ENCODE assay signal across 10 cellular contexts in the genomic region with DNA sequence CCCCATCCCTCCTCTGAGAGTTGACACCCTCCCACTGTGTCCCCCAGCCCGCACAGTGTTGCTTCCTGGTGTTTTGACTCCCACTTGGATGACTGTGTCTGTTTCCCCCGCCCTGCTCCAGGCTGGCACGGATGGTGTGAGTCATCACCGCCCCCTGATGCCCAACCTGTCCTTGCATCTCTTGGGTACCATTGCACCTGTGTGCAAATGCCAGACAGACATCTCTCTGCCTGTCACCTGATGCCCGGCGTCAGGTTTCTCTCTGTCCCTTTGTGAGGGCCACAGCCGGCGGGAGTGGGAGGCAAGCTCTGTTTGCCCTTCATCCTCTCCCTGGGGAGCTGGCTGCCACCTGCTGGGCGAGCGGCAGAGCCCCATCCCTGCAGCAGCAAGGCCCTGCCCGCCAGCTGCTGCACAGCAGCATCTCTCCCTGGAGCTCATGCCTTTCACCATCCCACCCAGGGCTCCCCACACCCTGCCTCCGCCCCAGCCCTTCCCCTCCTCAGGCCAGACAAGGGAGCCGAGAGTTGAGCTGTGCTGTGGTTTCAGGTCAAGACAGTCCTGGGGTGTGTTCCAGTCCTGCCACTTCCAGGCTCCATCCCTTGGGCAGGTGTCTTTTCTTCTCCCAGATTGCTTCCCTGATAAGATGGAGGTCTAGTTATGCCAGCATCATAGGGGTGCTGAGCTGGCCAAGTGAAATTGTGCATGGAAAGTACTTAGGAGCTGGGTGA. TPM values are rescaled to one million over a fixed set of nuclear protein-coding genes. Genes with fewer than 3 reads are reported as not detected.
DNase-seq lines count a peak whose midpoint lies in the region; ATAC-seq, FAIRE-seq and TF ChIP-seq lines count a peak whose summit lies in the region.
"Had no signal": no experiment of that assay in that cellular context is flagged by ENCODE, and none has a peak within 500 bp of the region (broad histone marks: within the 10 kb centered on the region; RNA-seq: fewer than 3 reads in every experiment).

No MANE protein-coding gene starts in this region.

- peak overlapping the region; percentile 50 for H3K27ac Mint-ChIP-seq in stimulated activated effector memory CD8-positive, alpha-beta T cell treated with anti-CD3 and anti-CD28 coated beads, Interleukin-12 subunit alpha, Interleukin-12 subunit beta, amount 100 ng/mL, for 72 hours
- no peak overlapping the region for H3K27ac Mint-ChIP-seq in natural killer cell

- H3K27me3 Mint-ChIP-seq in natural killer cell (ENCODE audit: low read depth in 2 of 2) = no peaks in the 10 kb centered on the region

- intact Hi-C loops in natural killer cell (cut with micrococcal nuclease) = no loop called here
- intact Hi-C loops in ascending aorta (cut with DNase I) = no loop called here

- ATAC-seq in stimulated activated effector memory CD8-positive, alpha-beta T cell treated with anti-CD3 and anti-CD28 coated beads, Interleukin-12 subunit alpha, Interleukin-12 subunit beta, amount 100 ng/mL, for 72 hours = peak; percentile 28
- ATAC-seq in HG02938 (IDR thresholded peaks at IDR 0.05; ENCODE audit: unreplicated experiment) (no peak), natural killer cell (no peak)

- H3K4me1 ChIP-seq in ascending aorta = no peaks in the 10 kb centered on the region

- H3K4me3 ChIP-seq in bronchial epithelial cell (ENCODE audit: low read depth, low read length) (no peak overlapping the region), ascending aorta (no peak overlapping the region)
- H3K4me3 ChIP-seq: upper lobe of left lung had no signal

- TF ChIP-seq CTCF in bronchial epithelial cell (IDR thresholded peaks at IDR 0.05; ENCODE audit: insufficient read depth, low read length, severe bottlenecking) = peak; percentile 65
- TF ChIP-seq CTCF in natural killer cell (IDR thresholded peaks at IDR 0.05) = no peak
- TF ChIP-seq CTCF in ascending aorta (IDR thresholded peaks at IDR 0.05) = no peak

- no peak for FAIRE-seq in bronchial epithelial cell (lab: Jason Lieb, UNC)

- peak; percentile 21 for DNase-seq in activated naive CD4-positive, alpha-beta T cell treated with Interleukin-2 at 50 U/mL for 16 hours
- DNase-seq in activated naive CD4-positive, alpha-beta T cell treated with anti-CD3 and anti-CD28 coated beads, Interleukin-2, amount 50 U/mL, for 16 hours = no peak
- peak; percentile 97 for DNase-seq in NCI-H2171 treated with DMSO at 0.1 percent for 48 hours (lab: John Stamatoyannopoulos, UW)
- DNase-seq in bronchial epithelial cell (ENCODE audit: low read depth) = peak; percentile 62
- DNase-seq in stimulated activated effector memory CD8-positive, alpha-beta T cell treated with anti-CD3 and anti-CD28 coated beads, Interleukin-12 subunit alpha, Interleukin-12 subunit beta, amount 100 ng/mL, for 72 hours (ENCODE audit: low spot score in 2 of 2) = no peak
- no peak for DNase-seq in natural killer cell
- no peak for DNase-seq in ascending aorta (ENCODE audit: low spot score in 2 of 2)
- DNase-seq: left cardiac atrium, upper lobe of left lung had no signal

- H3K9me3 ChIP-seq in ascending aorta = no peaks in the 10 kb centered on the region
- H3K9me3 ChIP-seq: upper lobe of left lung had no signal

- H3K36me3 ChIP-seq in bronchial epithelial cell (ENCODE audit: control insufficient read depth, insufficient read depth, low read length) (no peaks in the 10 kb centered on the region), ascending aorta (no peaks in the 10 kb centered on the region)

- no peak overlapping the region for H3K4me3 Mint-ChIP-seq in stimulated activated effector memory CD8-positive, alpha-beta T cell treated with anti-CD3 and anti-CD28 coated beads, Interleukin-12 subunit alpha, Interleukin-12 subunit beta, amount 100 ng/mL, for 72 hours
- H3K4me3 Mint-ChIP-seq in natural killer cell = no peak overlapping the region

- H3K4me1 Mint-ChIP-seq in stimulated activated effector memory CD8-positive, alpha-beta T cell treated with anti-CD3 and anti-CD28 coated beads, Interleukin-12 subunit alpha, Interleukin-12 subunit beta, amount 100 ng/mL, for 72 hours = peaks cover 30% of the 10 kb centered on the region
- peaks cover 15 to 26% of the 10 kb centered on the region in 2 donors for H3K4me1 Mint-ChIP-seq in natural killer cell

- no peaks in the 10 kb centered on the region for H3K9me3 Mint-ChIP-seq in stimulated activated effector memory CD8-positive, alpha-beta T cell treated with anti-CD3 and anti-CD28 coated beads, Interleukin-12 subunit alpha, Interleukin-12 subunit beta, amount 100 ng/mL, for 72 hours
- H3K9me3 Mint-ChIP-seq in natural killer cell = no peaks in the 10 kb centered on the region

- H3K27me3 ChIP-seq in bronchial epithelial cell (ENCODE audit: control insufficient read depth, insufficient read depth, low read length) (no peaks in the 10 kb centered on the region), ascending aorta (no peaks in the 10 kb centered on the region)
- H3K27me3 ChIP-seq: upper lobe of left lung had no signal

- H3K36me3 Mint-ChIP-seq in stimulated activated effector memory CD8-positive, alpha-beta T cell treated with anti-CD3 and anti-CD28 coated beads, Interleukin-12 subunit alpha, Interleukin-12 subunit beta, amount 100 ng/mL, for 72 hours = peaks cover 11% of the 10 kb centered on the region
- H3K36me3 Mint-ChIP-seq in natural killer cell = no peaks in the 10 kb centered on the region

- no peak overlapping the region for H3K27ac ChIP-seq in ascending aorta
- H3K27ac ChIP-seq: upper lobe of left lung had no signal

RNA-seq across cellular contexts. Expression of a gene that starts 29.7 kb away (rescaled TPM):
- total RNA-seq in bronchial epithelial cell (0.53 and 1.0 TPM in 2 replicates), natural killer cell (under 1 TPM; 0.55 to 1.00 (median 0.66) TPM), ascending aorta (not detected)

RNA-seq across cellular contexts. Expression of a gene that starts 38.1 kb away (rescaled TPM):
- total RNA-seq in bronchial epithelial cell (19.2 and 19.5 TPM in 2 replicates), natural killer cell (10 to 100 TPM; 23.8 to 29.3 (median 25.0) TPM), ascending aorta (17.6 TPM)

RNA-seq across cellular contexts. Expression of a gene that starts 47.0 kb away (rescaled TPM):
- 11.4 and 24.5 TPM in 2 replicates for total RNA-seq in bronchial epithelial cell
- total RNA-seq in natural killer cell = 10 to 100 TPM; 38.0 to 47.0 (median 45.2) TPM
- total RNA-seq in ascending aorta = 18.3 TPM

RNA-seq across cellular contexts. Expression of a gene that starts 47.5 kb away (rescaled TPM):
- total RNA-seq in bronchial epithelial cell (5.3 and 5.5 TPM in 2 replicates), natural killer cell (10 to 100 TPM; 20.9 to 26.3 (median 21.8) TPM), ascending aorta (0.32 TPM)

RNA-seq across cellular contexts. Expression of a gene that starts 52.0 kb away (rescaled TPM):
- 21.3 and 23.2 TPM in 2 replicates for total RNA-seq in bronchial epithelial cell
- total RNA-seq in natural killer cell = 10 to 100 TPM; 27.7 to 28.7 (median 27.9) TPM
- 48.2 TPM for total RNA-seq in ascending aorta

Comparison
In these comparisons a context has a peak if more than half of its experiments do, and no peak if none do; other contexts are left out.
1. DNase-seq: peak in activated naive CD4-positive, alpha-beta T cell treated with Interleukin-2 at 50 U/mL for 16 hours (single experiment), NCI-H2171 treated with DMSO at 0.1 percent for 48 hours (single experiment) and bronchial epithelial cell (single experiment); none in activated naive CD4-positive, alpha-beta T cell treated with anti-CD3 and anti-CD28 coated beads, Interleukin-2, amount 50 U/mL, for 16 hours (single experiment), stimulated activated effector memory CD8-positive, alpha-beta T cell treated with anti-CD3 and anti-CD28 coated beads, Interleukin-12 subunit alpha, Interleukin-12 subunit beta, amount 100 ng/mL, for 72 hours (0 of 2), natural killer cell (single experiment) and ascending aorta (0 of 2).